In genomic region chr14:93033039-93033982, GRCh38 we compare ENCODE assay signal across 9 cellular contexts.
DNase-seq lines count a peak whose midpoint lies in the region; ATAC-seq and TF ChIP-seq lines count a peak whose summit lies in the region.
"Had no signal": no experiment of that assay in that cellular context is flagged by ENCODE, and none has a peak within 500 bp of the region (broad histone marks: within the 10 kb centered on the region; RNA-seq: fewer than 3 reads in every experiment).

No MANE protein-coding gene starts in this region.

- peak overlapping the region; percentile 45 for H3K27ac Mint-ChIP-seq in activated T-helper 1 cell treated with anti-CD3 and anti-CD28 coated beads, Interleukin-12 subunit alpha, Interleukin-12 subunit beta, Interleukin-2, Interleukin-4 antibody, amounts not matched to agents 30 ng/mL and 10 ng/mL and 1 ng/mL, durations not matched to agents 14 hours and 24 hours and 36 hours

- ATAC-seq in GM19463 (IDR thresholded peaks at IDR 0.05; ENCODE audit: unreplicated experiment) (peak; percentile 2), HG03095 (IDR thresholded peaks at IDR 0.05; ENCODE audit: unreplicated experiment) (no peak)
- ATAC-seq: body of pancreas had no signal

- H3K9me3 Mint-ChIP-seq in activated T-helper 1 cell treated with anti-CD3 and anti-CD28 coated beads, Interleukin-12 subunit alpha, Interleukin-12 subunit beta, Interleukin-2, Interleukin-4 antibody, amounts not matched to agents 30 ng/mL and 10 ng/mL and 1 ng/mL, durations not matched to agents 14 hours and 24 hours and 36 hours = no peaks in the 10 kb centered on the region

- TF ChIP-seq CTCF in GM10266 (IDR thresholded peaks at IDR 0.05; ENCODE audit: control insufficient read depth, insufficient read depth, low read depth, missing control alignments) = no peak

- DNase-seq in activated T-helper 1 cell treated with anti-CD3 and anti-CD28 coated beads, Interleukin-12 subunit alpha, Interleukin-12 subunit beta, Interleukin-2, Interleukin-4 antibody, amounts not matched to agents 30 ng/mL and 10 ng/mL and 1 ng/mL, durations not matched to agents 14 hours and 24 hours and 36 hours (ENCODE audit: low spot score) = no peak
- DNase-seq in GM10266 (ENCODE audit: extremely low spot score) (no peak), GM03348 (ENCODE audit: low spot score) (no peak)
- no peak for DNase-seq in stimulated activated CD8-positive, alpha-beta memory T cell treated with anti-CD3 and anti-CD28 coated beads, Interleukin-4, amount 100 ng/mL, for 48 hours
- DNase-seq: body of pancreas had no signal

- H3K4me1 ChIP-seq in BLaER1 treated with 17β-estradiol and CSF1 and Interleukin-3, amounts not matched to agents 10 nM and 100 nM = peaks cover 56 to 90% (median 78%) of the 10 kb centered on the region in 10 experiments
- H3K4me1 ChIP-seq in mucosa of rectum (ENCODE audit: control insufficient read depth in 2 of 2, insufficient read depth in 2 of 2, low read length in 2 of 2) = peaks cover 36 to 46% of the 10 kb centered on the region in 2 donors

- no peak overlapping the region for H3K4me3 Mint-ChIP-seq in activated T-helper 1 cell treated with anti-CD3 and anti-CD28 coated beads, Interleukin-12 subunit alpha, Interleukin-12 subunit beta, Interleukin-2, Interleukin-4 antibody, amounts not matched to agents 30 ng/mL and 10 ng/mL and 1 ng/mL, durations not matched to agents 14 hours and 24 hours and 36 hours

- H3K27me3 Mint-ChIP-seq in activated T-helper 1 cell treated with anti-CD3 and anti-CD28 coated beads, Interleukin-12 subunit alpha, Interleukin-12 subunit beta, Interleukin-2, Interleukin-4 antibody, amounts not matched to agents 30 ng/mL and 10 ng/mL and 1 ng/mL, durations not matched to agents 14 hours and 24 hours and 36 hours (ENCODE audit: insufficient read depth) = no peaks in the 10 kb centered on the region

- peak overlapping the region; percentile 22 to 56 (median 47); a peak in 17 of 22 replicates for H3K9ac ChIP-seq in BLaER1 treated with 17β-estradiol and CSF1 and Interleukin-3, amounts not matched to agents 10 nM and 100 nM
- H3K9ac ChIP-seq in mucosa of rectum (ENCODE audit: low read depth in 1 of 2, low read length in 2 of 2) = peak overlapping the region; percentile 7 to 14

- peaks cover 25 to 100% (median 85%) of the 10 kb centered on the region in 11 experiments; a peak in 21 of 22 replicates for H4K20me1 ChIP-seq in BLaER1 treated with 17β-estradiol and CSF1 and Interleukin-3, amounts not matched to agents 10 nM and 100 nM

- H3K4me3 ChIP-seq in BLaER1 treated with 17β-estradiol and CSF1 and Interleukin-3, amounts not matched to agents 10 nM and 100 nM = peak overlapping the region in 1 of 10 experiments; percentile 22; a peak in 2 of 20 replicates
- no peak overlapping the region for H3K4me3 ChIP-seq in mucosa of rectum (ENCODE audit: low read length in 2 of 2)
- H3K4me3 ChIP-seq: body of pancreas had no signal

- H3K9me3 ChIP-seq in BLaER1 treated with 17β-estradiol and CSF1 and Interleukin-3, amounts not matched to agents 10 nM and 100 nM (replicated peaks in 1 of 11) = no peaks in the 10 kb centered on the region
- no peaks in the 10 kb centered on the region for H3K9me3 ChIP-seq in mucosa of rectum (ENCODE audit: control insufficient read depth in 2 of 2, low read length in 2 of 2)
- H3K9me3 ChIP-seq: body of pancreas had no signal

- no peaks in the 10 kb centered on the region for H3K27me3 ChIP-seq in BLaER1 treated with 17β-estradiol and CSF1 and Interleukin-3, amounts not matched to agents 10 nM and 100 nM
- no peaks in the 10 kb centered on the region for H3K27me3 ChIP-seq in mucosa of rectum (ENCODE audit: control insufficient read depth in 2 of 2, insufficient read depth in 2 of 2, low read length in 2 of 2)
- H3K27me3 ChIP-seq: body of pancreas had no signal

- H3K27ac ChIP-seq in BLaER1 treated with 17β-estradiol and CSF1 and Interleukin-3, amounts not matched to agents 10 nM and 100 nM = peak overlapping the region in 9 of 11 experiments; percentile 33 to 62 (median 47); a peak in 16 of 22 replicates
- H3K27ac ChIP-seq in mucosa of rectum (ENCODE audit: low read depth in 2 of 2, low read length in 2 of 2) = peak overlapping the region; percentile 11 to 52

- H3K36me3 ChIP-seq in BLaER1 treated with 17β-estradiol and CSF1 and Interleukin-3, amounts not matched to agents 10 nM and 100 nM = 0 out of 22 replicates have a peak, but pooled peaks cover 0 to 3% (median 0%) of the 10 kb centered on the region in 11 experiments
- H3K36me3 ChIP-seq in mucosa of rectum (ENCODE audit: control insufficient read depth in 2 of 2, insufficient read depth in 2 of 2, low read length in 2 of 2) = no peaks in the 10 kb centered on the region

- no peaks in the 10 kb centered on the region for H3K36me3 Mint-ChIP-seq in activated T-helper 1 cell treated with anti-CD3 and anti-CD28 coated beads, Interleukin-12 subunit alpha, Interleukin-12 subunit beta, Interleukin-2, Interleukin-4 antibody, amounts not matched to agents 30 ng/mL and 10 ng/mL and 1 ng/mL, durations not matched to agents 14 hours and 24 hours and 36 hours (ENCODE audit: low read depth)

- intact Hi-C loops in activated T-helper 1 cell treated with anti-CD3 and anti-CD28 coated beads, Interleukin-12 subunit alpha, Interleukin-12 subunit beta, Interleukin-2, Interleukin-4 antibody, amounts not matched to agents 30 ng/mL and 10 ng/mL and 1 ng/mL, durations not matched to agents 14 hours and 24 hours and 36 hours (cut with micrococcal nuclease) = loop anchor here (5.0 kb wide), 1 partner anchor 99 kb away; no protein-coding TSS in a partner anchor

- H3K4me2 ChIP-seq in BLaER1 treated with 17β-estradiol and CSF1 and Interleukin-3, amounts not matched to agents 10 nM and 100 nM = peak overlapping the region; percentile 60 to 93 (median 81)

- peaks cover 13% of the 10 kb centered on the region for H3K4me1 Mint-ChIP-seq in activated T-helper 1 cell treated with anti-CD3 and anti-CD28 coated beads, Interleukin-12 subunit alpha, Interleukin-12 subunit beta, Interleukin-2, Interleukin-4 antibody, amounts not matched to agents 30 ng/mL and 10 ng/mL and 1 ng/mL, durations not matched to agents 14 hours and 24 hours and 36 hours (ENCODE audit: low read depth)
